Comparison of ENCODE assay signal across 23 cellular contexts in the genomic region with DNA sequence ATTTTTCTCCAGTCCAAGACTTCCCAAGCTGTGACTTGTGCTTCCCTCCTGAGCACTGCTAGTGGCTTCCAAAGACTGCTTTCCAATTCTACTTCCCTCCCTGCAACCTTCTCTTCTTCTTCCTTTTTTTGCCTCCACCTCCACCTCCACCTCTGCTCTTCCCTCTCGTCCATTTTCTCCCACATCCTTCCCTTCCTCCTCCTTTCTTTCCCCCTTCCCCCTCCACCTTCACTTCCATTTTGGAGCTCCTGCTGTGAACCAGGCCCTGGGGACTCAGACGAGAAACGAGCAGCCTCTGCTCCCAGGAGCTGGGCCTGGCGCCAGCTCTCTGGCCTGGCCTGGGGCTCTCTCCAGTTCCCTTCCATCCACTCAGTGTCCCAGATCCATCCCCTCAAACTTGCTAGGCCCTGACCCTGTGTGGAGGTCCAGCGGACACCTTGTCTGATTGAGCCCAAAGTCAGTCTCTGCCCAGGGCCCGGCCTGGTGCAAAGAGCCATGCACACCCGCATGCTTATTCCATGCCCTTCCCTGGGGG. TPM values are rescaled to one million over a fixed set of nuclear protein-coding genes. Genes with fewer than 3 reads are reported as not detected.
A peak's percentile ranks its signal among the peaks of the same experiment; 100 is the strongest.
DNase-seq lines count a peak whose midpoint lies in the region; ATAC-seq, FAIRE-seq and TF ChIP-seq lines count a peak whose summit lies in the region.
"Had no signal": no experiment of that assay in that cellular context is flagged by ENCODE, and none has a peak within 500 bp of the region (broad histone marks: within the 10 kb centered on the region; RNA-seq: fewer than 3 reads in every experiment).

No MANE protein-coding gene starts in this region.

- H3K4me3 Mint-ChIP-seq in activated naive CD4-positive, alpha-beta T cell treated with anti-CD3 and anti-CD28 coated beads, Interleukin-2, amount 50 U/mL, for 24 hours, result no peak overlapping the region
- H3K4me3 Mint-ChIP-seq in activated naive CD4-positive, alpha-beta T cell treated with anti-CD3 and anti-CD28 coated beads for 36 hours, result no peak overlapping the region
- no peak overlapping the region for H3K4me3 Mint-ChIP-seq in GM23338

- H4K20me1 ChIP-seq in H1 (replicated peaks in 1 of 2; ENCODE audit: control insufficient read depth in 1 of 2, insufficient read depth in 2 of 2, low read length in 2 of 2) (peaks cover 7 to 15% of the 10 kb centered on the region in 2 experiments), GM23338 (replicated peaks; ENCODE audit: insufficient read depth) (0 out of 2 replicates have a peak, but pooled peaks cover 5% of the 10 kb centered on the region)

- H4K91ac ChIP-seq in H1 (replicated peaks; ENCODE audit: insufficient read length, low read length) (no peak overlapping the region), trophoblast cell (ENCODE audit: low read depth, low read length) (peak overlapping the region; percentile 77)

- H3K14ac ChIP-seq in H1 (ENCODE audit: insufficient read length) (no peak overlapping the region), trophoblast cell (ENCODE audit: low read length) (peak overlapping the region; percentile 58)

- CTCF ChIA-PET in activated naive CD4-positive, alpha-beta T cell treated with anti-CD3 and anti-CD28 coated beads for 36 hours (lab: Charles Lee), result interaction anchor here (0.8 to 1.3 kb wide), 4 partner anchors 8 to 491 kb away, joined by 3 to 5 read pairs (median 4); no protein-coding TSS in a partner anchor
- CTCF ChIA-PET in H1 (lab: Charles Lee; ENCODE audit: partially characterized antibody), result interaction anchor here (1.0 to 4.5 kb wide), 4 partner anchors 9 to 492 kb away, joined by 5 to 30 read pairs (median 9); no protein-coding TSS in a partner anchor

- TF ChIP-seq RAD21 in H1 (IDR thresholded peaks at IDR 0.05 in 1 of 2, conservative IDR thresholded peaks at IDR 0.05 in 1 of 2; ENCODE audit: low read depth in 2 of 2, low read length in 2 of 2), result no peak

- TF ChIP-seq CTCF in H1 (IDR thresholded peaks at IDR 0.05; ENCODE audit: control extremely low read depth in 1 of 3, insufficient read depth in 1 of 3, low read depth in 1 of 3, low read length in 3 of 3) (no peak), GM23338 (conservative IDR thresholded peaks at IDR 0.05; ENCODE audit: low read depth in 2 of 2) (no peak)

- H3K4me2 ChIP-seq in H1 (ENCODE audit: insufficient read depth in 1 of 2, low read depth in 2 of 2, low read length in 2 of 2) (no peak overlapping the region), trophoblast cell (ENCODE audit: low read length) (no peak overlapping the region), GM23338 (no peak overlapping the region)

- H2BK12ac ChIP-seq in H1 (ENCODE audit: low read depth, low read length) (peak overlapping the region; percentile 77; the same call in 1 of the 2 replicates), trophoblast cell (ENCODE audit: low read length) (peak overlapping the region; percentile 19)

- WGBS in H1 (ENCODE audit: extremely low coverage in 1 of 2, insufficient coverage in 1 of 2, insufficient read length in 1 of 2, insufficient replicate concordance in 2 of 2, low coverage in 1 of 2, low lambda C conversion rate in 2 of 2, missing lambda C conversion rate in 1 of 2), 2 experiments, result 85 to 100% methylated on average over 1 to 7 of the region's 7 CpGs
- 100% methylated on average over 1 of the region's 7 CpGs for WGBS in trophoblast cell (ENCODE audit: extremely low coverage, insufficient coverage, insufficient read length)

- H3K27ac ChIP-seq in H1 (ENCODE audit: low read depth, low read length) (no peak overlapping the region), trophoblast cell (ENCODE audit: low read depth, low read length) (no peak overlapping the region), GM23338 (ENCODE audit: low read depth) (no peak overlapping the region)

- intact Hi-C loops in activated naive CD4-positive, alpha-beta T cell treated with anti-CD3 and anti-CD28 coated beads for 36 hours (cut with micrococcal nuclease), result no loop called here

- peaks cover 0 to 22% (median 2%) of the 10 kb centered on the region in 4 experiments; a peak in 3 of 8 replicates for H3K36me3 ChIP-seq in H1 (ENCODE audit: control insufficient read depth in 2 of 4, insufficient read depth in 4 of 4, low read length in 3 of 4)
- peaks cover 12 to 13% of the 10 kb centered on the region in 2 experiments for H3K36me3 ChIP-seq in trophoblast cell (ENCODE audit: control insufficient read depth in 1 of 2, insufficient read depth in 2 of 2, low read length in 2 of 2)
- H3K36me3 ChIP-seq in GM23338 (ENCODE audit: insufficient read depth), result peaks cover 5% of the 10 kb centered on the region; the same call in 1 of the 2 replicates

- H2AFZ ChIP-seq in H1 (ENCODE audit: low read length), result no peak overlapping the region
- no peak overlapping the region for H2AFZ ChIP-seq in trophoblast cell (ENCODE audit: insufficient read depth, low read length, poor library complexity)
- H2AFZ ChIP-seq in GM23338, result no peak overlapping the region

- DNase-seq in NCI-H345 (lab: John Stamatoyannopoulos, UW) (peak; percentile 20), NCI-H345 treated with DMSO at 0.1 percent for 48 hours (lab: John Stamatoyannopoulos, UW; ENCODE audit: unreplicated experiment) (no peak), H1 (ENCODE audit: low read depth in 1 of 2, low spot score in 2 of 2) (no peak), trophoblast cell (no peak), GM23338 (ENCODE audit: low spot score) (no peak)
- DNase-seq in activated naive CD4-positive, alpha-beta T cell treated with anti-CD3 and anti-CD28 coated beads for 36 hours, result no peak
- DNase-seq in activated CD8-positive, alpha-beta memory T cell treated with anti-CD3 and anti-CD28 coated beads for 24 hours, result no peak
- DNase-seq: 8988T, ACHN, Calu3, DND-41, H7, NCI-H1048, NCI-H1436, NCI-H187, NCI-H2081 treated with DMSO at 0.1 percent for 48 hours, NCI-H446 treated with DMSO at 0.1 percent for 48 hours, NCI-H526 treated with DMSO at 0.1 percent for 48 hours, Right ventricle myocardium superior, RPMI8226 had no signal

- no peak for TF ChIP-seq EP300 in H1 (IDR thresholded peaks at IDR 0.05; ENCODE audit: borderline replicate concordance in 1 of 2, low read depth in 2 of 2, low read length in 2 of 2)

- H3F3A ChIP-seq in GM23338 (replicated peaks; ENCODE audit: low read depth), result no peaks in the 10 kb centered on the region; the same call in 1 of the 2 replicates

- H4K8ac ChIP-seq in H1 (ENCODE audit: extremely low read depth, insufficient read depth, low read length) (no peak overlapping the region), trophoblast cell (ENCODE audit: low read depth, low read length) (no peak overlapping the region)

- H4K5ac ChIP-seq in H1 (ENCODE audit: insufficient read length, low read depth, low read length), result no peak overlapping the region

- H3K27me3 ChIP-seq in H1 (replicated peaks in 1 of 4; ENCODE audit: control insufficient read depth in 3 of 4, extremely low read depth in 1 of 4, insufficient read depth in 3 of 4, low read length in 3 of 4) (peaks cover 0 to 13% (median 11%) of the 10 kb centered on the region in 4 experiments; a peak in 5 of 7 replicates), trophoblast cell (ENCODE audit: insufficient read depth, low read length) (no peaks in the 10 kb centered on the region), GM23338 (ENCODE audit: insufficient read depth) (peaks cover 18% of the 10 kb centered on the region)

- TF ChIP-seq POLR2A in H1 (IDR thresholded peaks at IDR 0.05; ENCODE audit: control extremely low read depth in 1 of 2, low read depth in 2 of 2, low read length in 2 of 2), result no peak

- H3K18ac ChIP-seq in H1 (ENCODE audit: extremely low read depth, low read length), result peak overlapping the region; percentile 48; the same call in 1 of the 2 replicates
- H3K18ac ChIP-seq in trophoblast cell (ENCODE audit: low read length), result peak overlapping the region; percentile 19

- H2BK20ac ChIP-seq in H1 (ENCODE audit: low read length), result peak overlapping the region; percentile 13; the same call in 1 of the 2 replicates

- H3K56ac ChIP-seq in H1 (replicated peaks; ENCODE audit: insufficient read length, low read depth, low read length), result no peak overlapping the region

- no peaks in the 10 kb centered on the region for H3K27me3 Mint-ChIP-seq in activated naive CD4-positive, alpha-beta T cell treated with anti-CD3 and anti-CD28 coated beads, Interleukin-2, amount 50 U/mL, for 24 hours
- no peaks in the 10 kb centered on the region for H3K27me3 Mint-ChIP-seq in activated naive CD4-positive, alpha-beta T cell treated with anti-CD3 and anti-CD28 coated beads for 36 hours (ENCODE audit: low read depth)
- peaks cover 20% of the 10 kb centered on the region for H3K27me3 Mint-ChIP-seq in GM23338 (ENCODE audit: insufficient read depth, low read depth, poor library complexity)

- POLR2A ChIA-PET in H1 (lab: Charles Lee; ENCODE audit: partially characterized antibody), result interaction anchor here (1.3 to 5.7 kb wide), 2 partner anchors 11 to 85 kb away, joined by 3 to 33 read pairs; no protein-coding TSS in a partner anchor

- H4K12ac ChIP-seq in trophoblast cell (ENCODE audit: low read depth, low read length), result no peak overlapping the region

- H3K23me2 ChIP-seq in H1 (ENCODE audit: low read depth, low read length), result peaks cover 7% of the 10 kb centered on the region

- H3K4me1 Mint-ChIP-seq in activated naive CD4-positive, alpha-beta T cell treated with anti-CD3 and anti-CD28 coated beads, Interleukin-2, amount 50 U/mL, for 24 hours, result peaks cover 15% of the 10 kb centered on the region
- H3K4me1 Mint-ChIP-seq in activated naive CD4-positive, alpha-beta T cell treated with anti-CD3 and anti-CD28 coated beads for 36 hours (ENCODE audit: low read depth), result peaks cover 20% of the 10 kb centered on the region
- peaks cover 27% of the 10 kb centered on the region for H3K4me1 Mint-ChIP-seq in GM23338

- H3K23ac ChIP-seq in H1 (ENCODE audit: insufficient read length) (no peak overlapping the region), trophoblast cell (ENCODE audit: low read length) (no peak overlapping the region)

- H3K4me1 ChIP-seq in H1 (replicated peaks in 1 of 4; ENCODE audit: control insufficient read depth in 3 of 4, insufficient read depth in 4 of 4, low read length in 3 of 4) (peaks cover 0 to 12% (median 9%) of the 10 kb centered on the region in 4 experiments; a peak in 6 of 7 replicates), trophoblast cell (ENCODE audit: control insufficient read depth in 1 of 2, insufficient read depth in 2 of 2, low read length in 2 of 2) (peaks cover 8 to 17% of the 10 kb centered on the region in 2 experiments), GM23338 (ENCODE audit: insufficient read depth) (peaks cover 9% of the 10 kb centered on the region)

- H3K9ac ChIP-seq in H1 (replicated peaks in 1 of 4; ENCODE audit: extremely low read depth in 1 of 4, low read depth in 3 of 4, low read length in 3 of 4) (no peak overlapping the region), trophoblast cell (ENCODE audit: low read length) (no peak overlapping the region)

- peak overlapping the region; percentile 41 for H3K27ac Mint-ChIP-seq in activated naive CD4-positive, alpha-beta T cell treated with anti-CD3 and anti-CD28 coated beads, Interleukin-2, amount 50 U/mL, for 24 hours
- H3K27ac Mint-ChIP-seq in activated naive CD4-positive, alpha-beta T cell treated with anti-CD3 and anti-CD28 coated beads for 36 hours, result no peak overlapping the region
- H3K27ac Mint-ChIP-seq in GM23338, result no peak overlapping the region

- no peak for ATAC-seq in GM23338

- H2BK120ac ChIP-seq in H1 (replicated peaks; ENCODE audit: low read depth, low read length) (no peak overlapping the region), trophoblast cell (ENCODE audit: insufficient read depth, low read length, poor library complexity) (peak overlapping the region; percentile 69)

- H2AK5ac ChIP-seq in H1 (ENCODE audit: low read depth, low read length) (0 out of 2 replicates have a peak overlapping the region, but pooled peaks have one; percentile 45), trophoblast cell (ENCODE audit: low read length) (peak overlapping the region; percentile 59)

- H3K9me2 ChIP-seq in GM23338 (ENCODE audit: insufficient read depth), result peaks cover 4% of the 10 kb centered on the region; the same call in 1 of the 2 replicates

- H3K9me3 ChIP-seq in H1 (ENCODE audit: insufficient read depth in 2 of 2, low read depth in 1 of 2, low read length in 1 of 2), result peaks cover 3 to 4% of the 10 kb centered on the region in 2 experiments; a peak in 2 of 4 replicates
- H3K9me3 ChIP-seq in trophoblast cell (ENCODE audit: insufficient read depth, low read depth, low read length), result peaks cover 7% of the 10 kb centered on the region

- FAIRE-seq in H1 (lab: Jason Lieb, UNC), result no peak
- FAIRE-seq: GM12892 had no signal

- H3K79me2 ChIP-seq in H1 (ENCODE audit: control insufficient read depth in 1 of 2, insufficient read depth in 2 of 2, low read length in 2 of 2) (peaks cover 0 to 11% of the 10 kb centered on the region in 2 experiments; a peak in 1 of 4 replicates), trophoblast cell (ENCODE audit: control insufficient read depth, insufficient read depth, low read length, poor library complexity) (peaks cover 7% of the 10 kb centered on the region), GM23338 (replicated peaks; ENCODE audit: insufficient read depth) (peaks cover 7% of the 10 kb centered on the region; the same call in 1 of the 2 replicates)

- H3K4ac ChIP-seq in H1 (replicated peaks; ENCODE audit: insufficient read length, low read depth, low read length), result no peak overlapping the region
- H3K4ac ChIP-seq in trophoblast cell (ENCODE audit: low read depth, low read length), result no peak overlapping the region

- H2BK15ac ChIP-seq in H1 (ENCODE audit: low read length), result peak overlapping the region; percentile 74; the same call in 1 of the 2 replicates

- H3K36me3 Mint-ChIP-seq in activated naive CD4-positive, alpha-beta T cell treated with anti-CD3 and anti-CD28 coated beads, Interleukin-2, amount 50 U/mL, for 24 hours, result no peaks in the 10 kb centered on the region
- H3K36me3 Mint-ChIP-seq in activated naive CD4-positive, alpha-beta T cell treated with anti-CD3 and anti-CD28 coated beads for 36 hours (ENCODE audit: low read depth), result no peaks in the 10 kb centered on the region
- peaks cover 19% of the 10 kb centered on the region; the same call in 2 of the 3 replicates for H3K36me3 Mint-ChIP-seq in GM23338 (ENCODE audit: low read depth)

- H3K4me3 ChIP-seq in H1 (ENCODE audit: extremely low read depth in 1 of 4, insufficient read depth in 2 of 4, low read depth in 3 of 4, low read length in 4 of 4), result no peak overlapping the region
- no peak overlapping the region for H3K4me3 ChIP-seq in trophoblast cell (ENCODE audit: low read depth, low read length)
- H3K4me3 ChIP-seq in GM23338, result no peak overlapping the region

- no peaks in the 10 kb centered on the region for H3K9me3 Mint-ChIP-seq in activated naive CD4-positive, alpha-beta T cell treated with anti-CD3 and anti-CD28 coated beads, Interleukin-2, amount 50 U/mL, for 24 hours
- H3K9me3 Mint-ChIP-seq in activated naive CD4-positive, alpha-beta T cell treated with anti-CD3 and anti-CD28 coated beads for 36 hours, result peaks cover 2% of the 10 kb centered on the region
- H3K9me3 Mint-ChIP-seq in GM23338, result peaks cover 12% of the 10 kb centered on the region

- H3K79me1 ChIP-seq in H1 (ENCODE audit: low read depth, low read length) (no peaks in the 10 kb centered on the region; the same call in 1 of the 2 replicates), trophoblast cell (ENCODE audit: low read length) (peaks cover 24% of the 10 kb centered on the region)

- H2BK5ac ChIP-seq in H1 (ENCODE audit: low read depth, low read length) (no peak overlapping the region), trophoblast cell (ENCODE audit: low read depth, low read length, poor library complexity) (no peak overlapping the region)

RNA-seq across cellular contexts. Expression of a gene that starts 5.6 kb away (rescaled TPM):
- 1 to 10 TPM in 1 of 2 experiments, under 1 TPM in 1; 0.72 to 1.2 TPM for total RNA-seq in activated naive CD4-positive, alpha-beta T cell treated with anti-CD3 and anti-CD28 coated beads for 36 hours
- total RNA-seq in H1 (2021; fragmentation: NEBNext Ultra II Directional; extraction: Animal tissue kit (Norgen Biotek cat#: 25700)), result 7.0 and 9.2 TPM in 2 replicates
- polyA plus RNA-seq in H1 (2011; rRNA removed), result 11.4 and 20.7 TPM in 2 replicates
- polyA plus RNA-seq in H1 (2011; cell fraction: cytosol; rRNA removed), result 9.8 TPM
- polyA plus RNA-seq in H1 (2011; cell fraction: nucleus; rRNA removed), result 16.9 TPM
- 5.2 to 17.2 TPM (median 11.3 TPM) in 4 replicates for polyA plus RNA-seq in H1 (2012, experiment 1 of 2)
- polyA plus RNA-seq in H1 (2012, experiment 2 of 2), result 4.4 TPM
- polyA plus RNA-seq in H1 (2013, experiment 1 of 2), result 7.4 TPM
- polyA plus RNA-seq in H1 (2013, experiment 2 of 2), result 5.6 TPM
- polyA minus RNA-seq in H1 (2011; rRNA and poly(A)+ RNA removed), result 1.5 and 2.4 TPM in 2 replicates
- polyA minus RNA-seq in H1 (2011; cell fraction: cytosol; rRNA and poly(A)+ RNA removed), result 3.4 TPM
- 9.3 TPM for polyA minus RNA-seq in H1 (2011; cell fraction: nucleus; rRNA and poly(A)+ RNA removed)
- polyA plus RNA-seq in trophoblast cell (2013), result 140 and 155 TPM in 2 replicates
- total RNA-seq in GM23338 (2014; rRNA removed; shearing (Covaris generic)), result 12.7 and 15.8 TPM in 2 replicates
- 24.1 TPM in 2 replicates for polyA plus RNA-seq in GM23338 (2016; fragmentation: Nextera tagmentation; extraction: Ambion mirVana)
- total RNA-seq: SK-MEL-5 had no signal
